Comparison of ENCODE assay signal across 12 cellular contexts in the genomic region with DNA sequence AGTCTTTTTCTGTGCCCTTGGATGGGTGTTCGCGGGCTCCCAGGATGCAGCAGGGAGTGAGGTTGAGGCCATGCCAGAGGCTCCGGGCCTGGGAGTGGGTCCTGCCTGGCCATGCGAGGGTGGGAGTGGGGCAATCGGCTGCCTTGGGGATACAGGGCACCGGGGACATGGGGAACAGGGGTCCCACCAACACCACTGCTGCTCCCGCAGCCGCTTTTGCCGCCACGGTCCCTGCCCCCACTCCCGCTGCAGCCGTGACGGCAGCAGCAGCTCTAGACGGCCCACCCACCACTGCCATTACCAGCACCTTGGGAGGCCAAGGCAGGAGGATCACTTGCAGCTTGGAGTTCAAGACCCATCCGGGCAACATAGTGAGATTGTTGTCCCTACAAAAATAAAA. TPM values are rescaled to one million over a fixed set of nuclear protein-coding genes. Genes with fewer than 3 reads are reported as not detected.
DNase-seq lines count a peak whose midpoint lies in the region; ATAC-seq and TF ChIP-seq lines count a peak whose summit lies in the region.
"Had no signal": no experiment of that assay in that cellular context is flagged by ENCODE, and none has a peak within 500 bp of the region (broad histone marks: within the 10 kb centered on the region; RNA-seq: fewer than 3 reads in every experiment).

No MANE protein-coding gene starts in this region.

- H3K4me3 ChIP-seq in HCT116 (replicated peaks in 1 of 2; ENCODE audit: low read depth in 1 of 2, low read length in 2 of 2) = no peak overlapping the region
- no peak overlapping the region for H3K4me3 ChIP-seq in RWPE2 (ENCODE audit: severe bottlenecking)
- H3K4me3 ChIP-seq in esophagus squamous epithelium = no peak overlapping the region
- no peak overlapping the region for H3K4me3 ChIP-seq in coronary artery
- H3K4me3 ChIP-seq: GM12878, HAP-1 had no signal

- CTCF ChIA-PET in HCT116 (lab: Charles Lee) = no interaction called here

- TF ChIP-seq RAD21 in HCT116 (IDR thresholded peaks at IDR 0.05; ENCODE audit: low read depth) = no peak

- H3K9me3 ChIP-seq in HCT116 (ENCODE audit: control insufficient read depth in 1 of 2, insufficient read depth in 1 of 2, low read depth in 1 of 2, low read length in 2 of 2) = no peaks in the 10 kb centered on the region
- H3K9me3 ChIP-seq in RWPE2 (ENCODE audit: severe bottlenecking) = no peaks in the 10 kb centered on the region
- H3K9me3 ChIP-seq in esophagus squamous epithelium = no peaks in the 10 kb centered on the region
- H3K9me3 ChIP-seq: HAP-1 had no signal

- H3K27me3 ChIP-seq in HCT116 (ENCODE audit: insufficient read depth, low read length) = no peaks in the 10 kb centered on the region
- no peaks in the 10 kb centered on the region for H3K27me3 ChIP-seq in RWPE2 (ENCODE audit: insufficient read depth, poor library complexity, severe bottlenecking)
- H3K27me3 ChIP-seq in esophagus squamous epithelium = no peaks in the 10 kb centered on the region

- no peak overlapping the region for H3K9ac ChIP-seq in HCT116 (ENCODE audit: low read length)

- no peaks in the 10 kb centered on the region for H3K9me2 ChIP-seq in HCT116 (ENCODE audit: insufficient read depth)

- H3K27ac ChIP-seq in HCT116 (ENCODE audit: low read depth, low read length) = no peak overlapping the region
- H3K27ac ChIP-seq in RWPE2 (ENCODE audit: poor library complexity, severe bottlenecking) = peak overlapping the region; percentile 63
- no peak overlapping the region for H3K27ac ChIP-seq in esophagus squamous epithelium
- no peak overlapping the region for H3K27ac ChIP-seq in coronary artery

- DNase-seq in HCT116 (ENCODE audit: low read depth, low spot score) = no peak
- no peak for DNase-seq in RWPE2 (ENCODE audit: low spot score)
- DNase-seq in islet precursor cell = peak; percentile 25
- DNase-seq in esophagus squamous epithelium (lab: John Stamatoyannopoulos, UW) = no peak
- no peak for DNase-seq in activated CD4-positive, CD25-positive, alpha-beta regulatory T cell (lab: John Stamatoyannopoulos, UW)
- no peak for DNase-seq in coronary artery (ENCODE audit: low spot score)
- DNase-seq: CD4-positive, CD25-positive, alpha-beta regulatory T cell; DMS 273 treated with DMSO at 0.1 percent for 48 hours; GOT3 had no signal

- no peaks in the 10 kb centered on the region for H4K20me1 ChIP-seq in HCT116 (ENCODE audit: insufficient read depth)

- TF ChIP-seq CTCF in HCT116 (IDR thresholded peaks at IDR 0.05 in 2 of 3, conservative IDR thresholded peaks at IDR 0.05 in 1 of 3; ENCODE audit: borderline replicate concordance in 1 of 3, insufficient read depth in 1 of 3, low read depth in 2 of 3, low read length in 2 of 3) (no peak), RWPE2 (IDR thresholded peaks at IDR 0.05; ENCODE audit: poor library complexity, severe bottlenecking) (no peak), esophagus squamous epithelium (IDR thresholded peaks at IDR 0.05) (no peak), coronary artery (IDR thresholded peaks at IDR 0.05) (no peak)

- no peak for ATAC-seq in HCT116
- ATAC-seq in RWPE2 (ENCODE audit: low read depth) = no peak
- no peak for ATAC-seq in GM19035 (IDR thresholded peaks at IDR 0.05; ENCODE audit: unreplicated experiment)

- TF ChIP-seq POLR2A in HCT116 (IDR thresholded peaks at IDR 0.05; ENCODE audit: borderline replicate concordance, extremely low read depth, insufficient read depth, insufficient read length) (no peak), esophagus squamous epithelium (IDR thresholded peaks at IDR 0.05) (no peak)

- BruUV-seq in HCT116 (replicated peaks; lab: Mats Ljungman, UMichigan) = no TSS peak

- H3K4me1 ChIP-seq in HCT116 (ENCODE audit: control insufficient read depth in 1 of 2, insufficient read depth in 2 of 2, low read length in 2 of 2) = peaks cover 11 to 25% of the 10 kb centered on the region in 2 experiments
- peaks cover 21% of the 10 kb centered on the region for H3K4me1 ChIP-seq in RWPE2 (ENCODE audit: insufficient read depth, poor library complexity, severe bottlenecking)
- H3K4me1 ChIP-seq in esophagus squamous epithelium = peaks cover 3 to 37% (median 12%) of the 10 kb centered on the region in 3 donors
- H3K4me1 ChIP-seq: HAP-1 had no signal

- RAD21 ChIA-PET in HCT116 (lab: Charles Lee; ENCODE audit: low non-redundant PET in 1 of 2, low total read pairs in 2 of 2, uncharacterized antibody in 2 of 2, unreplicated experiment in 2 of 2) = no interaction called here

- H3K4me2 ChIP-seq in HCT116 (ENCODE audit: low read length) = peak overlapping the region; percentile 65; the same call in 1 of the 2 replicates

- 86 to 95% methylated on average over 8 to 10 of the region's 15 CpGs for WGBS in esophagus squamous epithelium, 2 donors

- H3K79me2 ChIP-seq in HCT116 (ENCODE audit: insufficient read depth, low read length) = no peaks in the 10 kb centered on the region

- intact Hi-C loops in HCT116 (cut with micrococcal nuclease) (no loop called here), esophagus squamous epithelium (cut with DNase I) (no loop called here)

- H3K36me3 ChIP-seq in HCT116 (ENCODE audit: control insufficient read depth in 1 of 2, insufficient read depth in 2 of 2, low read length in 2 of 2) = no peaks in the 10 kb centered on the region
- no peaks in the 10 kb centered on the region for H3K36me3 ChIP-seq in RWPE2 (ENCODE audit: low read depth)
- H3K36me3 ChIP-seq in esophagus squamous epithelium = no peaks in the 10 kb centered on the region
- H3K36me3 ChIP-seq: HAP-1 had no signal

- POLR2A ChIA-PET in HCT116 (lab: Charles Lee) = no interaction called here

- H2AFZ ChIP-seq in HCT116 (ENCODE audit: low read depth, low read length, poor library complexity, severe bottlenecking) = no peak overlapping the region

TF ChIP-seq in HCT116, 20 proteins besides CTCF, POLR2A, EP300 and RAD21:
- no peak for TF ChIP-seq EZH2 (IDR thresholded peaks at IDR 0.05)

RNA-seq across cellular contexts. Expression of a gene that starts 35.3 kb away (rescaled TPM):
- 0.86 TPM for total RNA-seq in HCT116 (2021; ENCODE audit: unreplicated experiment)
- 0.21 and 0.34 TPM in 2 replicates for polyA plus RNA-seq in HCT116 (2012)
- total RNA-seq in esophagus squamous epithelium = 10 to 100 TPM in 3 of 4 donors, 1 to 10 TPM in 1; 4.6 to 12.9 (median 11.8) TPM
